13 cellular contexts compared by ENCODE assay signal in the genomic region with DNA sequence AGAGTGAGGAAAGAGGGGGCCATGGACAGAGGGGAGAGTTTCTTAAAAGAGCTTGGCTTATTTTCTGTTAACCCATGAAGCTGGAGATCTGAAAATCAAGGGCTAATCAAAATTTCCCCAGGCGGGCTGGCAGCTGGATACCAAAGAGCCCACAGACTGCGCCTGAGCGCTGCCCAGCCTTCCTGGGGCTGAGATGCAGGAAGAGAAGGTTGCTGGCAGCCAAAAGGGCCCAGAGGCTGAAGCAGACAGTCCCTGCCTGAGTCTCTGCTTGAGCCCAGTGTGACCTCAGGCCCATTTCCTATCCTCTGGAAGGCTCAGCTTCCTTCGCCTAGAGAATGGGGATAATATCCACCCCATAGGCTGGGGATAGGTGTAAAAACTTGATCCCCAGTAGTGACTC. TPM values are rescaled to one million over a fixed set of nuclear protein-coding genes. Genes with fewer than 3 reads are reported as not detected.
DNase-seq lines count a peak whose midpoint lies in the region; ATAC-seq and TF ChIP-seq lines count a peak whose summit lies in the region.
"Had no signal": no experiment of that assay in that cellular context is flagged by ENCODE, and none has a peak within 500 bp of the region (broad histone marks: within the 10 kb centered on the region; RNA-seq: fewer than 3 reads in every experiment).

No MANE protein-coding gene starts in this region.

- no peaks in the 10 kb centered on the region for H3K27me3 ChIP-seq in esophagus muscularis mucosa
- no peaks in the 10 kb centered on the region for H3K27me3 ChIP-seq in left lung
- H3K27me3 ChIP-seq: adrenal gland had no signal

- H3K27ac Mint-ChIP-seq in chondrocyte (ENCODE audit: unreplicated experiment), result no peak overlapping the region

- H3K4me3 ChIP-seq in esophagus muscularis mucosa, result no peak overlapping the region
- H3K4me3 ChIP-seq in left lung, result no peak overlapping the region
- H3K4me3 ChIP-seq: adrenal gland had no signal

- ATAC-seq in SK-N-SH treated with all-trans-retinoic acid at 6 μM for 48 hours (peak; percentile 37), left lung (no peak), GM18907 (IDR thresholded peaks at IDR 0.05; ENCODE audit: unreplicated experiment) (no peak)
- no peak for ATAC-seq in activated T-cell treated with anti-CD3 and anti-CD28 coated beads, Interleukin-2, amount 50 U/mL, for 4 hours

- WGBS in esophagus muscularis mucosa, result 68% methylated on average over 4 of the region's 4 CpGs

- no peak for DNase-seq in esophagus muscularis mucosa (ENCODE audit: extremely low spot score)
- no peak for DNase-seq in left lung
- DNase-seq in superior temporal gyrus (ENCODE audit: extremely low spot score), result peak; percentile 40
- no peak for DNase-seq in activated T-cell treated with anti-CD3 and anti-CD28 coated beads, Interleukin-2, amount 50 U/mL, for 4 hours
- DNase-seq in chondrocyte (ENCODE audit: low spot score), result no peak
- DNase-seq: adrenal gland, erythroblast, Karpas-422, kidney glomerular epithelial cell, NCI-H1436 had no signal

- H3K27ac ChIP-seq in esophagus muscularis mucosa (replicated peaks in 1 of 4), result peak overlapping the region; percentile 66 to 77 (median 68)
- peak overlapping the region; percentile 35 to 60 for H3K27ac ChIP-seq in left lung
- H3K27ac ChIP-seq: C4-2B had no signal

- no peak overlapping the region for H3K4me3 Mint-ChIP-seq in activated T-cell treated with anti-CD3 and anti-CD28 coated beads, Interleukin-2, amount 50 U/mL, for 4 hours
- no peak overlapping the region for H3K4me3 Mint-ChIP-seq in chondrocyte (ENCODE audit: unreplicated experiment)

- TF ChIP-seq CTCF in esophagus muscularis mucosa (IDR thresholded peaks at IDR 0.05), result no peak
- TF ChIP-seq CTCF in left lung (IDR thresholded peaks at IDR 0.05), result no peak
- no peak for TF ChIP-seq CTCF in chondrocyte (IDR thresholded peaks at IDR 0.05)

- H3K4me1 Mint-ChIP-seq in activated T-cell treated with anti-CD3 and anti-CD28 coated beads, Interleukin-2, amount 50 U/mL, for 4 hours (ENCODE audit: low read depth), result peaks cover 5% of the 10 kb centered on the region
- H3K4me1 Mint-ChIP-seq in chondrocyte (ENCODE audit: low read depth), result no peaks in the 10 kb centered on the region

- no peak for TF ChIP-seq POLR2A in esophagus muscularis mucosa (IDR thresholded peaks at IDR 0.05; ENCODE audit: low read depth)

- H3K27me3 Mint-ChIP-seq in activated T-cell treated with anti-CD3 and anti-CD28 coated beads, Interleukin-2, amount 50 U/mL, for 4 hours (ENCODE audit: low read depth), result no peaks in the 10 kb centered on the region
- H3K27me3 Mint-ChIP-seq in chondrocyte (ENCODE audit: low read depth), result no peaks in the 10 kb centered on the region

- TF ChIP-seq EP300 in esophagus muscularis mucosa (IDR thresholded peaks at IDR 0.05), result no peak

- peaks cover 39 to 62% (median 55%) of the 10 kb centered on the region in 4 donors for H3K4me1 ChIP-seq in esophagus muscularis mucosa
- peaks cover 0 to 42% of the 10 kb centered on the region in 2 donors for H3K4me1 ChIP-seq in left lung
- H3K4me1 ChIP-seq: adrenal gland had no signal

- H3K9me3 ChIP-seq in esophagus muscularis mucosa, result no peaks in the 10 kb centered on the region
- no peaks in the 10 kb centered on the region for H3K9me3 ChIP-seq in left lung
- H3K9me3 ChIP-seq: adrenal gland had no signal

- peaks cover 2% of the 10 kb centered on the region for H3K36me3 Mint-ChIP-seq in activated T-cell treated with anti-CD3 and anti-CD28 coated beads, Interleukin-2, amount 50 U/mL, for 4 hours (ENCODE audit: insufficient read depth)
- H3K36me3 Mint-ChIP-seq in chondrocyte (ENCODE audit: low read depth), result no peaks in the 10 kb centered on the region

- H3K36me3 ChIP-seq in esophagus muscularis mucosa, result peaks cover 0 to 4% (median 0%) of the 10 kb centered on the region in 4 donors
- peaks cover 0 to 16% of the 10 kb centered on the region in 2 donors for H3K36me3 ChIP-seq in left lung
- H3K36me3 ChIP-seq: adrenal gland had no signal

- intact Hi-C loops in esophagus muscularis mucosa (cut with DNase I), result no loop called here
- intact Hi-C loops in left lung (cut with DNase I), result no loop called here

- H3K9me3 Mint-ChIP-seq in activated T-cell treated with anti-CD3 and anti-CD28 coated beads, Interleukin-2, amount 50 U/mL, for 4 hours, result no peaks in the 10 kb centered on the region
- H3K9me3 Mint-ChIP-seq in chondrocyte (ENCODE audit: low read depth), result no peaks in the 10 kb centered on the region

TF ChIP-seq in SK-N-SH treated with all-trans-retinoic acid at 6 μM for 48 hours, 23 proteins besides CTCF, POLR2A, EP300 and RAD21:
- TF ChIP-seq GLIS3 (CRISPR knock-in tag; IDR thresholded peaks at IDR 0.05), result no peak
- TF ChIP-seq OSR1 (CRISPR knock-in tag; IDR thresholded peaks at IDR 0.05), result no peak
- no peak for TF ChIP-seq TCF4 (CRISPR knock-in tag; IDR thresholded peaks at IDR 0.05; ENCODE audit: borderline replicate concordance)
- no peak for TF ChIP-seq ZNF565 (CRISPR knock-in tag; conservative IDR thresholded peaks at IDR 0.05; ENCODE audit: low read depth)
- no peak for TF ChIP-seq PPARA (CRISPR knock-in tag; IDR thresholded peaks at IDR 0.05; ENCODE audit: borderline replicate concordance)
- no peak for TF ChIP-seq ZFP30 (CRISPR knock-in tag; IDR thresholded peaks at IDR 0.05)
- TF ChIP-seq ZC3H10 (CRISPR knock-in tag; IDR thresholded peaks at IDR 0.05), result no peak
- TF ChIP-seq SNAI2 (CRISPR knock-in tag; IDR thresholded peaks at IDR 0.05), result no peak
- no peak for TF ChIP-seq TOX (CRISPR knock-in tag; IDR thresholded peaks at IDR 0.05; ENCODE audit: borderline replicate concordance)
- no peak for TF ChIP-seq ZNF8 (CRISPR knock-in tag; IDR thresholded peaks at IDR 0.05)

RNA-seq across cellular contexts. Expression of gene ARRB1, which starts 49.1 kb away (rescaled TPM):
- total RNA-seq in esophagus muscularis mucosa (100 to 1,000 TPM in 1 of 4 donors, 10 to 100 TPM in 3; 41.1 to 102 (median 76.7) TPM), left lung (100 to 1,000 TPM; 112 to 150 TPM), chondrocyte (14.4 to 19.1 TPM (median 16.6 TPM) in 3 replicates)
- 10 to 100 TPM; 16.7 to 25.1 (median 18.8) TPM for total RNA-seq in activated T-cell treated with anti-CD3 and anti-CD28 coated beads, Interleukin-2, amount 50 U/mL, for 4 hours
